16 cellular contexts compared by ENCODE assay signal in genomic region chr1:150798509-150798908, GRCh38. TPM values are rescaled to one million over a fixed set of nuclear protein-coding genes. Genes with fewer than 3 reads are reported as not detected.
DNase-seq lines count a peak whose midpoint lies in the region; ATAC-seq and TF ChIP-seq lines count a peak whose summit lies in the region.
"Had no signal": no experiment of that assay in that cellular context is flagged by ENCODE, and none has a peak within 500 bp of the region (broad histone marks: within the 10 kb centered on the region; RNA-seq: fewer than 3 reads in every experiment).

No MANE protein-coding gene starts in this region.

- H3K27ac ChIP-seq in thyroid gland = no peak overlapping the region
- H3K27ac ChIP-seq: ovary had no signal

- no peaks in the 10 kb centered on the region for H3K27me3 Mint-ChIP-seq in naive thymus-derived CD8-positive, alpha-beta T cell
- H3K27me3 Mint-ChIP-seq: activated CD8-positive, alpha-beta T cell treated with anti-CD3 and anti-CD28 coated beads for 36 hours had no signal

- no peak overlapping the region for H3K4me3 Mint-ChIP-seq in naive thymus-derived CD8-positive, alpha-beta T cell
- H3K4me3 Mint-ChIP-seq: activated CD8-positive, alpha-beta T cell treated with anti-CD3 and anti-CD28 coated beads for 36 hours; immature natural killer cell; mesothelial cell of epicardium had no signal

- no peaks in the 10 kb centered on the region for H3K9me3 ChIP-seq in thyroid gland
- H3K9me3 ChIP-seq: Caco-2, ovary had no signal

- ATAC-seq in naive thymus-derived CD8-positive, alpha-beta T cell = no peak
- ATAC-seq: activated CD8-positive, alpha-beta T cell treated with anti-CD3 and anti-CD28 coated beads for 36 hours had no signal

- H3K36me3 ChIP-seq in thyroid gland = peaks cover 19 to 25% of the 10 kb centered on the region in 2 donors
- H3K36me3 ChIP-seq: ovary had no signal

- TF ChIP-seq POLR2A in thyroid gland (IDR thresholded peaks at IDR 0.05) = no peak

- 71 to 75% methylated on average over 5 of the region's 5 CpGs for WGBS in thyroid gland, 2 donors

- DNase-seq in COR-L47 (lab: John Stamatoyannopoulos, UW) (peak; percentile 96), NCI-H2029 (lab: John Stamatoyannopoulos, UW) (peak; percentile 84), NCI-H748 treated with DMSO at 0.1 percent for 48 hours (lab: John Stamatoyannopoulos, UW) (peak; percentile 95), fibroblast of gingiva (ENCODE audit: low read depth) (peak; percentile 8), cerebellar cortex (ENCODE audit: low spot score) (no peak), hippocampal formation (lab: John Stamatoyannopoulos, UW) (no peak), thyroid gland (no peak)
- DNase-seq in naive thymus-derived CD8-positive, alpha-beta T cell = no peak
- DNase-seq: activated CD8-positive, alpha-beta T cell treated with anti-CD3 and anti-CD28 coated beads for 36 hours; activated effector memory CD4-positive, alpha-beta T cell treated with anti-CD3 and anti-CD28 coated beads, Interleukin-2, amount 50 U/mL, for 16 hours; anterior cingulate cortex; Caco-2; immature natural killer cell; ovary; substantia nigra had no signal

- TF ChIP-seq CTCF in thyroid gland (IDR thresholded peaks at IDR 0.05) = no peak

- no peak overlapping the region for H3K4me3 ChIP-seq in thyroid gland (replicated peaks in 1 of 3)
- H3K4me3 ChIP-seq: ovary had no signal

- peak overlapping the region in 2 of 10 donors; percentile 15 to 34 for H3K27ac Mint-ChIP-seq in naive thymus-derived CD8-positive, alpha-beta T cell
- H3K27ac Mint-ChIP-seq: activated CD8-positive, alpha-beta T cell treated with anti-CD3 and anti-CD28 coated beads for 36 hours; immature natural killer cell; mesothelial cell of epicardium had no signal

- POLR2A ChIA-PET in naive thymus-derived CD8-positive, alpha-beta T cell (lab: Charles Lee) = interaction anchor here (0.5 to 0.7 kb wide), 2 partner anchors 16 to 114 kb away, joined by 3 read pairs; no protein-coding TSS in a partner anchor

- no peaks in the 10 kb centered on the region for H3K9me3 Mint-ChIP-seq in naive thymus-derived CD8-positive, alpha-beta T cell
- H3K9me3 Mint-ChIP-seq: activated CD8-positive, alpha-beta T cell treated with anti-CD3 and anti-CD28 coated beads for 36 hours; immature natural killer cell; mesothelial cell of epicardium had no signal

- no peaks in the 10 kb centered on the region for H3K27me3 ChIP-seq in thyroid gland
- H3K27me3 ChIP-seq: ovary had no signal

- no peaks in the 10 kb centered on the region for H3K4me1 ChIP-seq in thyroid gland

- H3K4me1 Mint-ChIP-seq in naive thymus-derived CD8-positive, alpha-beta T cell = peaks cover 0 to 5% (median 0%) of the 10 kb centered on the region in 4 donors
- H3K4me1 Mint-ChIP-seq: immature natural killer cell, mesothelial cell of epicardium had no signal

- intact Hi-C loops in thyroid gland (cut with DNase I) = no loop called here

- peaks cover 0 to 46% (median 16%) of the 10 kb centered on the region in 3 donors for H3K36me3 Mint-ChIP-seq in naive thymus-derived CD8-positive, alpha-beta T cell

RNA-seq across cellular contexts. Expression of gene CTSK, which starts 9.6 kb away (rescaled TPM):
- 10 to 100 TPM in 1 of 2 experiments, 1 to 10 TPM in 1; 9.0 to 11.1 TPM for total RNA-seq in naive thymus-derived CD8-positive, alpha-beta T cell
- polyA plus RNA-seq in naive thymus-derived CD8-positive, alpha-beta T cell = under 1 TPM in 2 of 3 donors, not detected in 1; 0.21 to 0.84 TPM
- total RNA-seq in thyroid gland = 10 to 100 TPM; 16.1 to 76.2 (median 36.8) TPM

RNA-seq across cellular contexts. Expression of gene CTSS, which starts 32.9 kb away (rescaled TPM):
- total RNA-seq in naive thymus-derived CD8-positive, alpha-beta T cell = 10 to 100 TPM; 69.3 to 72.5 TPM
- polyA plus RNA-seq in naive thymus-derived CD8-positive, alpha-beta T cell = 100 to 1,000 TPM; 111 to 137 (median 113) TPM
- 10 to 100 TPM; 26.2 to 49.3 (median 33.1) TPM for total RNA-seq in thyroid gland

Comparison
In these comparisons a context has a peak if more than half of its experiments do, and no peak if none do; other contexts are left out.
1. DNase-seq: peak in COR-L47 (single experiment), NCI-H2029 (single experiment), NCI-H748 treated with DMSO at 0.1 percent for 48 hours (single experiment) and fibroblast of gingiva (single experiment); none in cerebellar cortex (single experiment), hippocampal formation (0 of 2), naive thymus-derived CD8-positive, alpha-beta T cell (0 of 10) and thyroid gland (0 of 2).